ENCODE assay signal across 21 cellular contexts in the genomic region with DNA sequence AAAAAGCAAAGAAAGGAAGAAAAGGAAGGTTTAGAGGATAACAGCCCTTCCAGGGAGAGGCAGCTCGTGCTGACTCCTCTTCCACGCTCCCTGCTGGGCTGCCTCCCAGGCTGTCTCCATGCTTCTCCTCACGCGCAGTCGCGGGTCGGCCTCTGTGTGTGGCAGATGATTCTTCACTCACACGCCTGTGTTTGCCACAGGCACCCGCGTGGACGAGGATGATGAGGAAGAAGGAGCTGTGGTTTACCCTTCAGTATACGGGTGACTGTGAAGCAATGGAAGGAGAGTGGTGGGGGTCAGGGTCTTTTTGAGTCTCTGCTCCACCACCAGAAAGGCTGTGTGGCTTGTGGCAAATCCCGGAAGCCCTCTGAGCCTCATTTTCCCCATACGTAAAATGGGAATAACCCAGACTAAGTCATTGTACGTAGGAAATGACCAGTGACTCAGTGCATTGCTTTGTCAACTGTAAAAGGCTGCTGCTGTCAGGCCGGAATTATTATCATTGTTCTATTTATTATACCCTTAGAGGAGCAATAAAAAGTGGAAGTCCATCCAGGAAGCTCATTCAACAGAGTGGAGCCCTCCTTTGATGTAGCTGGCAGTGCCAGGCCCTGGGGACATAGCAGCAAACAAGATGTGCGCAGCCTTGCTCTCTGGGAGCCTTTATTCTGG. TPM values are rescaled to one million over a fixed set of nuclear protein-coding genes. Genes with fewer than 3 reads are reported as not detected.
"Had no signal": no experiment of that assay in that cellular context is flagged by ENCODE, and none has a peak within 500 bp of the region (broad histone marks: within the 10 kb centered on the region; RNA-seq: fewer than 3 reads in every experiment).

No MANE protein-coding gene starts in this region.

- ATAC-seq: activated CD4-positive, CD25-positive, alpha-beta regulatory T cell treated with anti-CD3 and anti-CD28 coated beads, Interleukin-2, amount 50 U/mL, for 24 hours; left lung; psoas muscle; right cardiac atrium; T-cell had no signal

- H3K4me3 ChIP-seq: left lung, psoas muscle, testis had no signal

- H3K27ac Mint-ChIP-seq: activated naive CD8-positive, alpha-beta T cell treated with anti-CD3 and anti-CD28 coated beads, Interleukin-2, amount 10 ng/mL, durations not matched to agents 7 days and 5 days; T-cell; type B pancreatic cell had no signal

- H3K4me1 Mint-ChIP-seq: neural crest cell, T-cell had no signal

- H3K36me3 ChIP-seq: left lung had no signal

- H3K9me3 Mint-ChIP-seq: brain, neural crest cell, T-cell, type B pancreatic cell had no signal

- H3K4me1 ChIP-seq: left lung, psoas muscle had no signal

- H3K27ac ChIP-seq: left lung, psoas muscle, testis had no signal

- H3K27me3 ChIP-seq: testis had no signal

- H3K9me3 ChIP-seq: left lung, psoas muscle, testis had no signal

- H3K4me3 Mint-ChIP-seq: activated naive CD8-positive, alpha-beta T cell treated with anti-CD3 and anti-CD28 coated beads, Interleukin-2, amount 10 ng/mL, durations not matched to agents 7 days and 5 days; brain; neural crest cell; T-cell; type B pancreatic cell had no signal

- DNase-seq: activated naive CD4-positive, alpha-beta T cell; activated naive CD8-positive, alpha-beta T cell treated with anti-CD3 and anti-CD28 coated beads, Interleukin-2, amount 10 ng/mL, durations not matched to agents 7 days and 5 days; caudate nucleus; erythroblast; hypothalamus; mammary epithelial cell; psoas muscle; right cardiac atrium; T-cell; T-helper 9 cell; testis had no signal

- H3K36me3 Mint-ChIP-seq: activated naive CD8-positive, alpha-beta T cell treated with anti-CD3 and anti-CD28 coated beads, Interleukin-2, amount 10 ng/mL, durations not matched to agents 7 days and 5 days; brain; T-cell; type B pancreatic cell had no signal

RNA-seq across cellular contexts. Expression of a gene that starts 11.9 kb away (rescaled TPM):
- total RNA-seq: myocyte, osteocyte, skeletal muscle tissue had no signal

RNA-seq across cellular contexts. Expression of a gene that starts 30.4 kb away (rescaled TPM):
- total RNA-seq: activated CD8-positive, alpha-beta memory T cell treated with anti-CD3 and anti-CD28 coated beads for 36 hours; left lung; mammary epithelial cell had no signal
- polyA plus RNA-seq: keratinocyte, mammary epithelial cell had no signal

RNA-seq across cellular contexts. Expression of a gene that starts 32.1 kb away (rescaled TPM):
- total RNA-seq: mammary epithelial cell, osteocyte had no signal
- polyA plus RNA-seq: mammary epithelial cell had no signal
